In genomic region chr1:32472966-32473365, GRCh38 we compare ENCODE assay signal across 2 cellular contexts. TPM values are rescaled to one million over a fixed set of nuclear protein-coding genes. Genes with fewer than 3 reads are reported as not detected.
"Had no signal": no experiment of that assay in that cellular context is flagged by ENCODE, and none has a peak within 500 bp of the region (broad histone marks: within the 10 kb centered on the region; RNA-seq: fewer than 3 reads in every experiment).

No MANE protein-coding gene starts in this region.

RNA-seq across cellular contexts. Expression of gene ZBTB8B, which starts 8.1 kb away (rescaled TPM):
- total RNA-seq: GM23248, HFFc6 had no signal
- polyA plus RNA-seq: GM23248 had no signal
